ENCODE assay signal across 8 cellular contexts in genomic region chr19:19063183-19064097, GRCh38. TPM values are rescaled to one million over a fixed set of nuclear protein-coding genes. Genes with fewer than 3 reads are reported as not detected.
DNase-seq lines count a peak whose midpoint lies in the region; ATAC-seq and TF ChIP-seq lines count a peak whose summit lies in the region.

TSS of gene SLC25A42 (plus strand) at chr19:19063994. CDS start at chr19:19096125, 32,131 bp downstream.

- H3K4me1 ChIP-seq in OCI-LY3 (ENCODE audit: low read length) = peaks cover 15% of the 10 kb centered on the region

- H3K4me2 ChIP-seq in OCI-LY3 (ENCODE audit: low read length) = peak within 1 kb of the TSS; percentile 99

- H3K27ac Mint-ChIP-seq in Calu3 (ENCODE audit: unreplicated experiment) = peak within 1 kb of the TSS; percentile 94
- peak within 1 kb of the TSS; percentile 42 for H3K27ac Mint-ChIP-seq in endothelial cell (ENCODE audit: unreplicated experiment)
- peak within 1 kb of the TSS; percentile 66 for H3K27ac Mint-ChIP-seq in mesothelial cell of epicardium

- no peaks in the 10 kb centered on the region for H3K9me3 ChIP-seq in OCI-LY3 (ENCODE audit: insufficient read depth, low read length)

- CTCF ChIA-PET in Calu3 (lab: Charles Lee) = interaction anchor here (0.8 kb wide), 1 partner anchor 9 kb away, joined by 4 read pairs; no protein-coding TSS in a partner anchor

- peak within 1 kb of the TSS; percentile 79 for H2AFZ ChIP-seq in OCI-LY3 (ENCODE audit: low read depth, low read length)

- H3K79me2 ChIP-seq in OCI-LY3 (ENCODE audit: low read length) = no peaks in the 10 kb centered on the region

- peaks cover 35% of the 10 kb centered on the region for H3K36me3 Mint-ChIP-seq in Calu3 (ENCODE audit: insufficient read depth, unreplicated experiment)
- no peaks in the 10 kb centered on the region for H3K36me3 Mint-ChIP-seq in endothelial cell (ENCODE audit: low read depth, unreplicated experiment)
- H3K36me3 Mint-ChIP-seq in mesothelial cell of epicardium = peaks cover 5% of the 10 kb centered on the region

- H3K9me3 Mint-ChIP-seq in Calu3 (ENCODE audit: low read depth, unreplicated experiment) (no peaks in the 10 kb centered on the region), endothelial cell (ENCODE audit: unreplicated experiment) (no peaks in the 10 kb centered on the region), mesothelial cell of epicardium (no peaks in the 10 kb centered on the region)

- TF ChIP-seq CTCF in Calu3 (IDR thresholded peaks at IDR 0.05; ENCODE audit: unreplicated experiment) (no peak), OCI-LY3 (IDR thresholded peaks at IDR 0.05; ENCODE audit: low read depth, low read length) (no peak), endothelial cell (IDR thresholded peaks at IDR 0.05; ENCODE audit: unreplicated experiment) (no peak), mesothelial cell of epicardium (IDR thresholded peaks at IDR 0.05; ENCODE audit: unreplicated experiment) (no peak)

- H3K4me1 Mint-ChIP-seq in Calu3 (ENCODE audit: low read depth, unreplicated experiment) = no peaks in the 10 kb centered on the region
- peaks cover 18% of the 10 kb centered on the region for H3K4me1 Mint-ChIP-seq in endothelial cell (ENCODE audit: unreplicated experiment)
- peaks cover 16% of the 10 kb centered on the region for H3K4me1 Mint-ChIP-seq in mesothelial cell of epicardium

- H3K4me3 Mint-ChIP-seq in Calu3 (ENCODE audit: low read depth, unreplicated experiment) (peak within 1 kb of the TSS; percentile 78), endothelial cell (ENCODE audit: unreplicated experiment) (peak within 1 kb of the TSS; percentile 89), mesothelial cell of epicardium (peak within 1 kb of the TSS; percentile 64)

- intact Hi-C loops in Calu3 (cut with micrococcal nuclease; ENCODE audit: unreplicated experiment) = no loop called here

- H3K27me3 Mint-ChIP-seq in Calu3 (ENCODE audit: unreplicated experiment) (no peaks in the 10 kb centered on the region), endothelial cell (ENCODE audit: unreplicated experiment) (peaks cover 10% of the 10 kb centered on the region), mesothelial cell of epicardium (ENCODE audit: low read depth) (no peaks in the 10 kb centered on the region)

- no peak within 1 kb of the TSS for H3K27ac ChIP-seq in OCI-LY3 (ENCODE audit: low read length)

- H3K4me3 ChIP-seq in OCI-LY3 (ENCODE audit: low read length) = peak within 1 kb of the TSS; percentile 89

- no peaks in the 10 kb centered on the region for H3K27me3 ChIP-seq in OCI-LY3 (ENCODE audit: low read depth, low read length)

- ATAC-seq in GM21515 (IDR thresholded peaks at IDR 0.05; ENCODE audit: unreplicated experiment) = peak; percentile 86

- peak; percentile 98 for DNase-seq in Calu3
- peak; percentile 100 for DNase-seq in HuH-7 (ENCODE audit: low spot score)
- peak; percentile 98 for DNase-seq in activated CD8-positive, alpha-beta memory T cell treated with anti-CD3 and anti-CD28 coated beads, Interleukin-2, amount 50 U/mL, for 48 hours
- peak; percentile 98 for DNase-seq in endothelial cell (ENCODE audit: low spot score)
- peak; percentile 99 to 100 for DNase-seq in mesothelial cell of epicardium (ENCODE audit: low spot score in 2 of 2, unreplicated experiment in 2 of 2)
- peak; percentile 99 for DNase-seq in stimulated activated CD8-positive, alpha-beta memory T cell treated with anti-CD3 and anti-CD28 coated beads, Interleukin-15, amount 100 ng/mL, for 48 hours (ENCODE audit: low read depth in 2 of 2)

- no peaks in the 10 kb centered on the region for H3K36me3 ChIP-seq in OCI-LY3 (replicated peaks; ENCODE audit: low read depth, low read length)

- peak within 1 kb of the TSS; percentile 59 for H3K9ac ChIP-seq in OCI-LY3 (ENCODE audit: low read length)

- H4K20me1 ChIP-seq in OCI-LY3 (ENCODE audit: insufficient read depth, low read length) = no peaks in the 10 kb centered on the region

- BruUV-seq in Calu3 (replicated peaks; lab: Mats Ljungman, UMichigan) = no TSS peak

RNA-seq across cellular contexts. Expression of gene SLC25A42, which starts in this region (rescaled TPM):
- 5.7 and 7.1 TPM in 2 replicates for total RNA-seq in Calu3 (2022)
- 7.5 TPM for total RNA-seq in endothelial cell (ENCODE audit: unreplicated experiment)
- total RNA-seq in mesothelial cell of epicardium = 21.2 to 22.1 TPM (median 21.2 TPM) in 3 replicates

Comparison
In these comparisons a context has a peak if more than half of its experiments do, and no peak if none do; other contexts are left out.
1. H3K27ac Mint-ChIP-seq: peak in every context shown above with its lines; median percentile 94 in Calu3; 66 in mesothelial cell of epicardium; 42 in endothelial cell.